ENCODE assay signal across 1 cellular context in genomic region chr2:99928472-99929053, GRCh38.
TF ChIP-seq lines count a peak whose summit lies in the region.

No MANE protein-coding gene starts in this region.

TF ChIP-seq in SK-N-SH, 30 proteins besides CTCF, POLR2A, EP300 and RAD21 (continued from another document):
- TF ChIP-seq ZBTB33 (IDR thresholded peaks at IDR 0.05; ENCODE audit: borderline replicate concordance, low read depth) (no peak), GATA2 (CRISPR knock-in tag; IDR thresholded peaks at IDR 0.05) (no peak), EZH2phosphoT487 (IDR thresholded peaks at IDR 0.05; ENCODE audit: borderline replicate concordance, low read depth) (no peak)
